ENCODE assay signal across 20 cellular contexts in genomic region chr21:44626673-44627143, GRCh38. TPM values are rescaled to one million over a fixed set of nuclear protein-coding genes. Genes with fewer than 3 reads are reported as not detected.
"Had no signal": no experiment of that assay in that cellular context is flagged by ENCODE, and none has a peak within 500 bp of the region (broad histone marks: within the 10 kb centered on the region; RNA-seq: fewer than 3 reads in every experiment).

Gene KRTAP10-9, plus strand, starts transcription at chr21:44627093. Its CDS starts 79 bp downstream, at chr21:44627172.

- ATAC-seq: body of pancreas, left colon had no signal

- H3K27ac Mint-ChIP-seq: activated CD4-positive, alpha-beta T cell treated with anti-CD3 and anti-CD28 coated beads, Interleukin-2, amount 10 ng/mL, durations not matched to agents 7 days and 5 days; activated T-helper 17 cell treated with anti-CD3 and anti-CD28 coated beads, Interleukin-2, amount 50 U/mL, for 72 hours; type B pancreatic cell had no signal

- DNase-seq: activated CD4-positive, alpha-beta T cell treated with anti-CD3 and anti-CD28 coated beads, Interleukin-2, amount 10 ng/mL, durations not matched to agents 7 days and 5 days; activated CD8-positive, alpha-beta memory T cell treated with anti-CD3 and anti-CD28 coated beads for 24 hours; activated naive CD4-positive, alpha-beta T cell treated with Interleukin-2 at 50 U/mL for 16 hours; amniotic stem cell; body of pancreas; colonic mucosa; effector CD4-positive, alpha-beta T cell; foreskin melanocyte; head of caudate nucleus; left colon; retina; SK-N-SH; stimulated activated CD4-positive, alpha-beta T cell treated with anti-CD3 and anti-CD28 coated beads, Interleukin-2, amount 100 ng/mL, for 48 hours; stimulated activated naive CD4-positive, alpha-beta T cell; T-helper 9 cell had no signal

- H3K27me3 Mint-ChIP-seq: activated T-helper 17 cell treated with anti-CD3 and anti-CD28 coated beads, Interleukin-2, amount 50 U/mL, for 72 hours; T-cell; type B pancreatic cell had no signal

- H3K36me3 Mint-ChIP-seq: type B pancreatic cell had no signal

- H3K4me3 Mint-ChIP-seq: activated CD4-positive, alpha-beta T cell treated with anti-CD3 and anti-CD28 coated beads, Interleukin-2, amount 10 ng/mL, durations not matched to agents 7 days and 5 days; activated T-helper 17 cell treated with anti-CD3 and anti-CD28 coated beads, Interleukin-2, amount 50 U/mL, for 72 hours; type B pancreatic cell had no signal

RNA-seq across cellular contexts. Expression of gene KRTAP10-9, which starts in this region (rescaled TPM):
- total RNA-seq: activated CD4-positive, alpha-beta T cell treated with anti-CD3 and anti-CD28 coated beads, Interleukin-2, amount 10 ng/mL, durations not matched to agents 7 days and 5 days; activated T-helper 17 cell treated with anti-CD3 and anti-CD28 coated beads, Interleukin-2, amount 50 U/mL, for 72 hours; body of pancreas; colonic mucosa; fibroblast of lung; left colon; lung microvascular endothelial cell; T-cell had no signal
- polyA plus RNA-seq: fibroblast of lung, SK-N-SH had no signal
